ENCODE assay signal across 9 cellular contexts in genomic region chr14:22886500-22887259, GRCh38. TPM values are rescaled to one million over a fixed set of nuclear protein-coding genes. Genes with fewer than 3 reads are reported as not detected.
A peak's percentile ranks its signal among the peaks of the same experiment; 100 is the strongest.
DNase-seq lines count a peak whose midpoint lies in the region; ATAC-seq and TF ChIP-seq lines count a peak whose summit lies in the region.
"Had no signal": no experiment of that assay in that cellular context is flagged by ENCODE, and none has a peak within 500 bp of the region (broad histone marks: within the 10 kb centered on the region; RNA-seq: fewer than 3 reads in every experiment).

No MANE protein-coding gene starts in this region.

- H3K36me3 ChIP-seq in OCI-LY1 (ENCODE audit: insufficient read depth, low read length), result no peaks in the 10 kb centered on the region
- H3K36me3 ChIP-seq in osteoblast (ENCODE audit: insufficient read depth, low read length), result no peaks in the 10 kb centered on the region
- no peaks in the 10 kb centered on the region for H3K36me3 ChIP-seq in thyroid gland

- H2AFZ ChIP-seq in OCI-LY1 (ENCODE audit: low read length) (no peak overlapping the region), osteoblast (ENCODE audit: low read length) (peak overlapping the region; percentile 84)

- TF ChIP-seq POLR2A in thyroid gland (IDR thresholded peaks at IDR 0.05), result peak in 1 of 2 donors; percentile 36

- H3K4me1 ChIP-seq in OCI-LY1 (ENCODE audit: insufficient read depth, low read length, severe bottlenecking) (peaks cover 39% of the 10 kb centered on the region), osteoblast (ENCODE audit: insufficient read depth, low read length) (peaks cover 8% of the 10 kb centered on the region), thyroid gland (peaks cover 10 to 28% of the 10 kb centered on the region in 2 donors)

- TF ChIP-seq CTCF in OCI-LY1 (IDR thresholded peaks at IDR 0.05; ENCODE audit: low read length) (peak; percentile 33), foreskin fibroblast (IDR thresholded peaks at IDR 0.05; ENCODE audit: low read depth, low read length) (no peak), osteoblast (IDR thresholded peaks at IDR 0.05; ENCODE audit: extremely low read depth, low read depth, low read length) (no peak), thyroid gland (IDR thresholded peaks at IDR 0.05) (peak in 2 of 6 experiments; percentile 10 to 14)

- peak overlapping the region; percentile 39 for H3K4me3 ChIP-seq in OCI-LY1 (ENCODE audit: low read depth, low read length, poor library complexity, severe bottlenecking)
- H3K4me3 ChIP-seq in foreskin fibroblast (ENCODE audit: low read depth in 1 of 2, low read length in 2 of 2), result peak overlapping the region; percentile 55 to 57
- peak overlapping the region; percentile 66 for H3K4me3 ChIP-seq in osteoblast (ENCODE audit: insufficient read depth, low read length)
- H3K4me3 ChIP-seq in thyroid gland (replicated peaks in 1 of 3), result peak overlapping the region in 2 of 3 donors; percentile 22 to 56

- ATAC-seq in GM19035 (IDR thresholded peaks at IDR 0.05; ENCODE audit: unreplicated experiment) (peak; percentile 56), HG03196 (IDR thresholded peaks at IDR 0.05; ENCODE audit: unreplicated experiment) (peak; percentile 48)

- peak; percentile 90 for DNase-seq in AG08396 (ENCODE audit: low spot score)
- DNase-seq in activated T-helper 1 cell treated with Interleukin-2 at 50 U/mL for 16 hours (ENCODE audit: low read depth), result peak; percentile 75
- DNase-seq in foreskin fibroblast, result peak; percentile 74 to 92
- DNase-seq in osteoblast (ENCODE audit: insufficient read length, low spot score, missing footprints), result peak; percentile 96
- peak; percentile 79 to 81 for DNase-seq in thyroid gland

- WGBS in thyroid gland, 2 donors, result 8% methylated on average over 28 to 46 of the region's 77 CpGs

- H3K4me2 ChIP-seq in OCI-LY1 (ENCODE audit: low read length), result peak overlapping the region; percentile 43
- peak overlapping the region; percentile 83 for H3K4me2 ChIP-seq in osteoblast (ENCODE audit: insufficient read depth, low read length)

- intact Hi-C loops in thyroid gland (cut with DNase I), result no loop called here

- peak overlapping the region; percentile 30; the same call in 1 of the 2 replicates for H3K9ac ChIP-seq in OCI-LY1 (ENCODE audit: low read length)

- no peaks in the 10 kb centered on the region for H3K9me2 ChIP-seq in OCI-LY1 (ENCODE audit: low read depth, low read length)

- no peaks in the 10 kb centered on the region for H3K9me3 ChIP-seq in OCI-LY1 (ENCODE audit: low read length)
- H3K9me3 ChIP-seq in osteoblast (ENCODE audit: low read depth, low read length), result no peaks in the 10 kb centered on the region
- no peaks in the 10 kb centered on the region for H3K9me3 ChIP-seq in thyroid gland

- peaks cover 12% of the 10 kb centered on the region for H3F3A ChIP-seq in OCI-LY1 (ENCODE audit: insufficient read depth, low read length)

- H3K27me3 ChIP-seq in OCI-LY1 (ENCODE audit: insufficient read depth, low read length) (0 out of 2 replicates have a peak, but pooled peaks cover 6% of the 10 kb centered on the region), osteoblast (ENCODE audit: insufficient read depth, low read length) (no peaks in the 10 kb centered on the region), thyroid gland (no peaks in the 10 kb centered on the region)

- H3K79me2 ChIP-seq in OCI-LY1 (ENCODE audit: insufficient read depth, low read length) (no peaks in the 10 kb centered on the region), osteoblast (ENCODE audit: insufficient read depth, low read length) (peaks cover 4% of the 10 kb centered on the region)

- no peaks in the 10 kb centered on the region for H4K20me1 ChIP-seq in OCI-LY1 (ENCODE audit: insufficient read depth, low read length)
- H4K20me1 ChIP-seq in osteoblast (ENCODE audit: insufficient read depth, low read length), result no peaks in the 10 kb centered on the region

- H3K27ac ChIP-seq in OCI-LY1 (ENCODE audit: low read depth, low read length, poor library complexity, severe bottlenecking) (peak overlapping the region; percentile 83), osteoblast (ENCODE audit: low read depth, low read length) (peak overlapping the region; percentile 2), thyroid gland (peak overlapping the region; percentile 31 to 84 (median 81))
- H3K27ac ChIP-seq: HL-60 had no signal

RNA-seq across cellular contexts. Expression of gene REM2, which starts 3.7 kb away (rescaled TPM):
- total RNA-seq in osteoblast (0.29 and 0.36 TPM in 2 replicates), thyroid gland (1 to 10 TPM in 1 of 4 donors, under 1 TPM in 2, not detected in 1; 0.54 to 1.2 (median 0.89) TPM)

RNA-seq across cellular contexts. Expression of gene LRP10, which starts 15.1 kb away (rescaled TPM):
- total RNA-seq in osteoblast, result 147 and 164 TPM in 2 replicates
- 100 to 1,000 TPM; 107 to 143 (median 121) TPM for total RNA-seq in thyroid gland

RNA-seq across cellular contexts. Expression of gene RBM23, which starts 32.3 kb away (rescaled TPM):
- total RNA-seq in osteoblast (79.0 and 98.1 TPM in 2 replicates), thyroid gland (1,000 to 10,000 TPM in 2 of 4 donors, 100 to 1,000 TPM in 2; 157 to 1,409 (median 683) TPM)

RNA-seq across cellular contexts. Expression of gene PRMT5, which starts 42.5 kb away (rescaled TPM):
- total RNA-seq in osteoblast, result 49.2 and 56.3 TPM in 2 replicates
- 10 to 100 TPM; 60.7 to 73.8 (median 63.2) TPM for total RNA-seq in thyroid gland

RNA-seq across cellular contexts. Expression of gene MMP14, which starts 50.3 kb away (rescaled TPM):
- 580 and 649 TPM in 2 replicates for total RNA-seq in osteoblast
- 100 to 1,000 TPM in 1 of 4 donors, 10 to 100 TPM in 3; 59.7 to 119 (median 88.5) TPM for total RNA-seq in thyroid gland

Comparison
In these comparisons a context has a peak if more than half of its experiments do, and no peak if none do; other contexts are left out.
1. Peak in every context shown above with its lines: DNase-seq, ATAC-seq, H3K4me3 ChIP-seq and H3K27ac ChIP-seq.
2. H3K27ac ChIP-seq: peak in every context shown above with its lines; median percentile 83 in OCI-LY1; 81 in thyroid gland; 2 in osteoblast.